ENCODE assay signal across 18 cellular contexts in the genomic region with DNA sequence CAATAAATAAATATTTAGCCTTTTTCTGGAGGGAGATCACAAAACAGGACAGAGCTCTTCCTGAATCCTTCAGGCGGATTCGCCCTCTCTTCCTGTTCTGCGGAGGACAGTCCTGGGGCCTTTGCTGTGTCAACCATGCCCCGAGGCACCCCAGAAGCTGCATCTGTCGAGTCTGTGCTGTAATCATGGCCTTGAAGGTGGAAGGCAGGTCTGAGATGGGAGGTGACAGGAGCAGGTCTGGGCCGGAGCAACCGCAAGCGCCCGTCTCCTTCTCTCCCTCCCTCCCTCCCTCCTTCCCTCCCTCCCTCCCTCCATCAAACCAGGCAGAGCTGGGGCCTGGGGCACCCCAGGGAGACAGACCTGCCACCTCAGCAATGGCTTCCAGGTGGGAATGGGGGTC. TPM values are rescaled to one million over a fixed set of nuclear protein-coding genes. Genes with fewer than 3 reads are reported as not detected.
"Had no signal": no experiment of that assay in that cellular context is flagged by ENCODE, and none has a peak within 500 bp of the region (broad histone marks: within the 10 kb centered on the region; RNA-seq: fewer than 3 reads in every experiment).

No MANE protein-coding gene starts in this region.

- H3K9me3 ChIP-seq: esophagus muscularis mucosa, uterus had no signal

- H3K4me3 ChIP-seq: esophagus muscularis mucosa, uterus had no signal

- DNase-seq: activated CD4-positive, alpha-beta T cell treated with anti-CD3 and anti-CD28 coated beads for 1 hour; activated CD4-positive, alpha-beta T cell treated with anti-CD3 and anti-CD28 coated beads, Interleukin-2, amount 50 U/mL, for 48 hours; activated gamma-delta T cell; activated T-cell treated with anti-CD3 and anti-CD28 coated beads, Interleukin-2, amount 50 U/mL, for 4 hours; amygdala; brain microvascular endothelial cell; cerebellar nuclear complex; foreskin fibroblast; head of caudate nucleus; nephron progenitor cell; stimulated activated CD4-positive, alpha-beta T cell treated with anti-CD3 and anti-CD28 coated beads, Interleukin-2, amount 100 ng/mL, for 48 hours; stimulated activated naive CD4-positive, alpha-beta T cell treated with Interleukin-2 at 50 U/mL for 16 hours; uterus had no signal

- H3K36me3 ChIP-seq: brain microvascular endothelial cell, esophagus muscularis mucosa, uterus had no signal

- H3K4me1 ChIP-seq: uterus had no signal

- H3K27ac ChIP-seq: brain microvascular endothelial cell, uterus had no signal

- H3K27me3 ChIP-seq: brain microvascular endothelial cell, uterus had no signal

RNA-seq across cellular contexts. Expression of a gene that starts 4.6 kb away (rescaled TPM):
- total RNA-seq: dermis microvascular lymphatic vessel endothelial cell; pulmonary artery endothelial cell; T-helper 2 cell treated with Interferon-gamma antibody and Interleukin-4, amounts not matched to agents 100 ng/mL and 5 ng/mL, for 36 hours had no signal

RNA-seq across cellular contexts. Expression of a gene that starts 23.9 kb away (rescaled TPM):
- total RNA-seq: dermis microvascular lymphatic vessel endothelial cell, pulmonary artery endothelial cell had no signal

RNA-seq across cellular contexts. Expression of a gene that starts 27.6 kb away (rescaled TPM):
- total RNA-seq: dermis microvascular lymphatic vessel endothelial cell had no signal

RNA-seq across cellular contexts. Expression of a gene that starts 32.1 kb away (rescaled TPM):
- total RNA-seq: dermis microvascular lymphatic vessel endothelial cell, omental fat pad, pulmonary artery endothelial cell had no signal
